In the genomic region with DNA sequence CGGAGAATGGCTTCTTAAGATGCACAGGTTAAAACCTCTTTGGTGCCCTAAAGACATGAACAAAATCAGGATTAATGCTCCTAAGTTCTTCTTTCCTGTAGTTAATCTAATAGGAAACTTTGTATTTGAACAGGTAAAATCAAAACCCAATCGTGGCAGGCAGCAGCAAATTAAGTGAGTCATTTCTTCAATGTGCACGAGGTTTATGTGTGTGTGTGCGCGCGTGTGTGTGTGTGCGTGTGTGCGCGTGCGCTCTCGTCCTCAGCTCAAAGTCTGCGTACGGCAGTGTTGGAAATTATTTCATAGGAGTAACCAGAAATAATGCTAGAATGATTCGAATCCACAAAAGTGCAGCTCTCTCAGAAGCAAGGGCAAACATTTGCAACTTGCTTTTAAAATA, we compare ENCODE assay signal across 8 cellular contexts. TPM values are rescaled to one million over a fixed set of nuclear protein-coding genes. Genes with fewer than 3 reads are reported as not detected.
DNase-seq lines count a peak whose midpoint lies in the region; ATAC-seq and TF ChIP-seq lines count a peak whose summit lies in the region.

No MANE protein-coding gene starts in this region.

- no peaks in the 10 kb centered on the region for H3K9me3 ChIP-seq in neural progenitor cell (ENCODE audit: low read depth)

- H3K4me3 Mint-ChIP-seq in Calu3 (ENCODE audit: low read depth, unreplicated experiment) (peak overlapping the region; percentile 73), neural progenitor cell (peak overlapping the region; percentile 85)

- H3K4me2 ChIP-seq in neural progenitor cell: peak overlapping the region; percentile 96

- H3K4me1 Mint-ChIP-seq in Calu3 (ENCODE audit: low read depth, unreplicated experiment) (peaks cover 22% of the 10 kb centered on the region), neural progenitor cell (peaks cover 24% of the 10 kb centered on the region)

- BruUV-seq in Calu3 (replicated peaks; lab: Mats Ljungman, UMichigan): TSS peak; percentile 31

- no peaks in the 10 kb centered on the region for H3K27me3 Mint-ChIP-seq in Calu3 (ENCODE audit: unreplicated experiment)
- peaks cover 29% of the 10 kb centered on the region for H3K27me3 Mint-ChIP-seq in neural progenitor cell (ENCODE audit: insufficient read depth, low read depth)

- no peak overlapping the region for H3K9ac ChIP-seq in neural progenitor cell

- H3F3A ChIP-seq in neural progenitor cell (ENCODE audit: low read depth): peaks cover 14% of the 10 kb centered on the region

- CTCF ChIA-PET in Calu3 (lab: Charles Lee): interaction anchor here (1.2 to 1.6 kb wide), 3 partner anchors 29 to 269 kb away, joined by 3 to 7 read pairs (median 4); no protein-coding TSS in a partner anchor

- no peaks in the 10 kb centered on the region for H3K9me3 Mint-ChIP-seq in Calu3 (ENCODE audit: low read depth, unreplicated experiment)
- H3K9me3 Mint-ChIP-seq in neural progenitor cell: no peaks in the 10 kb centered on the region

- ATAC-seq in GM21381 (IDR thresholded peaks at IDR 0.05; ENCODE audit: unreplicated experiment): no peak

- intact Hi-C loops in Calu3 (cut with micrococcal nuclease; ENCODE audit: unreplicated experiment): no loop called here

- no peaks in the 10 kb centered on the region for H3K36me3 ChIP-seq in neural progenitor cell

- peaks cover 78% of the 10 kb centered on the region for H3K27me3 ChIP-seq in neural progenitor cell

- no peaks in the 10 kb centered on the region for H3K79me2 ChIP-seq in neural progenitor cell (ENCODE audit: low read depth)

- no peaks in the 10 kb centered on the region for H4K20me1 ChIP-seq in neural progenitor cell (ENCODE audit: low read depth)

- TF ChIP-seq CTCF in Calu3 (IDR thresholded peaks at IDR 0.05; ENCODE audit: unreplicated experiment): no peak
- no peak for TF ChIP-seq CTCF in coronary artery (IDR thresholded peaks at IDR 0.05)
- TF ChIP-seq CTCF in neural progenitor cell (IDR thresholded peaks at IDR 0.05): no peak

- DNase-seq in Calu3 (no peak), NCI-H2227 (lab: John Stamatoyannopoulos, UW; ENCODE audit: unreplicated experiment) (peak; percentile 70), coronary artery (ENCODE audit: low spot score) (no peak), neural progenitor cell (ENCODE audit: low spot score) (peak; percentile 18), ACHN (no peak), OCI-M1 (lab: John Stamatoyannopoulos, UW) (no peak), NCI-H510A treated with DMSO at 0.1 percent for 48 hours (lab: John Stamatoyannopoulos, UW) (no peak)

- peaks cover 7% of the 10 kb centered on the region for H3K4me1 ChIP-seq in neural progenitor cell

- H3K27ac ChIP-seq in coronary artery: no peak overlapping the region
- H3K27ac ChIP-seq in neural progenitor cell: no peak overlapping the region

- H3K27ac Mint-ChIP-seq in Calu3 (ENCODE audit: unreplicated experiment) (no peak overlapping the region), neural progenitor cell (no peak overlapping the region)

- no peak overlapping the region for H2AFZ ChIP-seq in neural progenitor cell (replicated peaks)

- H3K4me3 ChIP-seq in coronary artery: peak overlapping the region; percentile 88
- no peak overlapping the region for H3K4me3 ChIP-seq in neural progenitor cell

- H3K36me3 Mint-ChIP-seq in Calu3 (ENCODE audit: insufficient read depth, unreplicated experiment): peaks cover 17% of the 10 kb centered on the region
- H3K36me3 Mint-ChIP-seq in neural progenitor cell: no peaks in the 10 kb centered on the region

- in situ Hi-C loops in ACHN (cut with HindIII; ENCODE audit: low pct_ligation_motif_present, low pct_unique_long_range_greater_than_20kb, low sequenced_read_pairs): no loop called here

RNA-seq across cellular contexts. Expression of a gene that starts 0.9 kb away (rescaled TPM):
- 16.0 TPM in 2 replicates for total RNA-seq in Calu3 (2022)
- total RNA-seq in neural progenitor cell (ENCODE audit: low replicate concordance): 0.41 and 0.87 TPM in 2 replicates

Comparison
In these comparisons a context has a peak if more than half of its experiments do, and no peak if none do; other contexts are left out.
1. DNase-seq: peak in NCI-H2227 (single experiment) and neural progenitor cell (single experiment); none in Calu3 (single experiment), coronary artery (single experiment), ACHN (single experiment), OCI-M1 (single experiment) and NCI-H510A treated with DMSO at 0.1 percent for 48 hours (single experiment).